2 cellular contexts compared by ENCODE assay signal in the genomic region with DNA sequence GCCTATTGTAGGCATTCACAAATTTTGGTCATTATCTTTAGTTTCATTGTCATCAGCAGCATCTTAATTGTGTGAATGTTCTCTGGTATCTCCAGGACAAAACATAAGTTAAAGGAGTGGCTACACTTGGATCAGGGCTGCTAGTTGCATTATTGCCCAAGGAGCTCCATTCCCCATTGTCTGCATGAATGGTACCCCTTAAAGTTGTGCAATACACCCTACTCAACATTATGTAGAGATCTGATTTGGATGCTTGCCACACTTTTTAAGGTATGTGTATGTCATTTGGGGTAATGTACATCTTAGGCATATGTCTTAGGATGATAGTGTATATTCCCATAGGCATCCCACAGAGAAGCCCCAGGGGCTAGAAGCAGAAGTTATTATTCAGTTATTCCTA.
A peak's percentile ranks its signal among the peaks of the same experiment; 100 is the strongest.
TF ChIP-seq lines count a peak whose summit lies in the region.

No MANE protein-coding gene starts in this region.

TF ChIP-seq in HepG2, 621 proteins besides CTCF, POLR2A, EP300 and RAD21:
- no peak for TF ChIP-seq KLF15 (CRISPR knock-in tag; IDR thresholded peaks at IDR 0.05; ENCODE audit: borderline replicate concordance)
- TF ChIP-seq CEBPB (IDR thresholded peaks at IDR 0.05; ENCODE audit: borderline replicate concordance, low read depth, low read length): peak; percentile 56
- no peak for TF ChIP-seq ZNF713 (CRISPR knock-in tag; IDR thresholded peaks at IDR 0.05)

TF ChIP-seq in IMR-90, 13 proteins besides CTCF, POLR2A, EP300 and RAD21:
- TF ChIP-seq CEBPB (IDR thresholded peaks at IDR 0.05; ENCODE audit: low read depth, low read length) (peak; percentile 50), CHD1 (IDR thresholded peaks at IDR 0.05; ENCODE audit: low read depth, low read length) (no peak), MAFK (IDR thresholded peaks at IDR 0.05; ENCODE audit: low read depth, low read length) (no peak), SMC3 (IDR thresholded peaks at IDR 0.05; ENCODE audit: low read depth, low read length) (no peak), FOS (IDR thresholded peaks at IDR 0.05; ENCODE audit: low read depth, low read length) (no peak)
- TF ChIP-seq, protein P1, sequence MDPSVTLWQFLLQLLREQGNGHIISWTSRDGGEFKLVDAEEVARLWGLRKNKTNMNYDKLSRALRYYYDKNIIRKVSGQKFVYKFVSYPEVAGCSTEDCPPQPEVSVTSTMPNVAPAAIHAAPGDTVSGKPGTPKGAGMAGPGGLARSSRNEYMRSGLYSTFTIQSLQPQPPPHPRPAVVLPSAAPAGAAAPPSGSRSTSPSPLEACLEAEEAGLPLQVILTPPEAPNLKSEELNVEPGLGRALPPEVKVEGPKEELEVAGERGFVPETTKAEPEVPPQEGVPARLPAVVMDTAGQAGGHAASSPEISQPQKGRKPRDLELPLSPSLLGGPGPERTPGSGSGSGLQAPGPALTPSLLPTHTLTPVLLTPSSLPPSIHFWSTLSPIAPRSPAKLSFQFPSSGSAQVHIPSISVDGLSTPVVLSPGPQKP (IDR thresholded peaks at IDR 0.05; ENCODE audit: borderline replicate concordance, low read depth, low read length): no peak
